ENCODE assay signal across 23 cellular contexts in the genomic region with DNA sequence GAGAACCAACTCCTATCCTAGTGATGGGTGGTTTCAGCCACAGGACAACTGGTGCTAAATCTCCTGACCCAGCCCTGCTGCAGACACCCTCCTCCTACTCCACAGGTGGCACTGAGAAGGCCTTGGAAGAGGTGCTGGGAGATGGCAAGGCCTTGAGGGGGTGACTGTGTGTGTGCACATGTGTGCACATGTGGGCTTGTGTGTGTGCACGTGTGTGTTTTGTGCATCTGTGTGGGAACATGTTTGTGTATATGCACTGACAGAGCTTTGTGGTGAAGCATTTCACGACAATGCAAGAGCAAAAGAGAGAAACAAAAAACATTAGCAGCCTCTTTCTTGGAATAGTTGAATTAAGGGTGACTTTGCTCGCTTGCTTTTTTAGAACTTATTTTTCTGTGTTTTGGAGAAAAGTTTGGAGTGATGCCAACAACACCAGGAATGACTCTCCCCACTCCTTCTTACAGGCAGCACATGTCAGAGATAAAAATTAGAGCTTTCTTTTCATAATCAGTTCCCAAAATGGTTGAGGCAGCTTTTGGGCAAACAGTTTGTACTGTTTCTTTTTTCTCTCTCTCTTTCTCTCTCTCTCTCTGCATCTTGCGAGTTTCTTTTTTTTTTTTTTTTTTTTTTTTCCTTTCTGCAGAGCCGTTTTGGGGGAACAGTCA.
"Had no signal": no experiment of that assay in that cellular context is flagged by ENCODE, and none has a peak within 500 bp of the region (broad histone marks: within the 10 kb centered on the region; RNA-seq: fewer than 3 reads in every experiment).

No MANE protein-coding gene starts in this region.

- H3K27ac ChIP-seq: epithelial cell of prostate, heart right ventricle, left ventricle myocardium inferior, right atrium auricular region, thoracic aorta, vagina had no signal

- H3K4me3 ChIP-seq: heart right ventricle, left ventricle myocardium inferior, lung, right atrium auricular region, thoracic aorta, vagina had no signal

- H3K36me3 ChIP-seq: heart right ventricle, left ventricle myocardium inferior, right atrium auricular region, thoracic aorta, vagina had no signal

- H3K4me1 ChIP-seq: heart right ventricle, left ventricle myocardium inferior, right atrium auricular region, vagina had no signal

- DNase-seq: activated B cell treated with CpG ODN at 0.5 μM for 24 hours; activated CD4-positive, alpha-beta T cell treated with anti-CD3 and anti-CD28 coated beads for 4 hours; activated CD4-positive, alpha-beta T cell treated with anti-CD3 and anti-CD28 coated beads, Interleukin-2, amount 50 U/mL, for 48 hours; activated CD8-positive, alpha-beta memory T cell treated with anti-CD3 and anti-CD28 coated beads for 24 hours; activated effector memory CD4-positive, alpha-beta T cell treated with anti-CD3 and anti-CD28 coated beads, Interleukin-2, amount 50 U/mL, for 16 hours; activated naive CD4-positive, alpha-beta T cell treated with anti-CD3 and anti-CD28 coated beads, Interleukin-2, amount 10 ng/mL, durations not matched to agents 7 days and 5 days; activated naive CD8-positive, alpha-beta T cell treated with anti-CD3 and anti-CD28 coated beads, Interleukin-2, amount 10 ng/mL, durations not matched to agents 7 days and 5 days; central memory CD4-positive, alpha-beta T cell; dermis blood vessel endothelial cell; effector CD4-positive, alpha-beta T cell; foreskin melanocyte; heart right ventricle; left ventricle myocardium inferior; mesendoderm; stimulated activated CD4-positive, alpha-beta T cell treated with anti-CD3 and anti-CD28 coated beads, Interleukin-15, amount 100 ng/mL, for 24 hours; stimulated activated CD4-positive, alpha-beta T cell treated with anti-CD3 and anti-CD28 coated beads, Interleukin-2, amount 100 ng/mL, for 24 hours; stimulated activated naive CD4-positive, alpha-beta T cell treated with Interleukin-2 at 50 U/mL for 16 hours; T-helper 1 cell had no signal

- ATAC-seq: heart right ventricle had no signal

- H3K9me3 ChIP-seq: left ventricle myocardium inferior, right atrium auricular region, thoracic aorta, vagina had no signal

- H3K27me3 ChIP-seq: heart right ventricle, right atrium auricular region, vagina had no signal
